ENCODE assay signal across 12 cellular contexts in genomic region chr22:25061605-25062377, GRCh38.
DNase-seq lines count a peak whose midpoint lies in the region; ATAC-seq, FAIRE-seq and TF ChIP-seq lines count a peak whose summit lies in the region.
"Had no signal": no experiment of that assay in that cellular context is flagged by ENCODE, and none has a peak within 500 bp of the region (broad histone marks: within the 10 kb centered on the region; RNA-seq: fewer than 3 reads in every experiment).

No MANE protein-coding gene starts in this region.

- no peak for TF ChIP-seq CTCF in CD4-positive, alpha-beta T cell (IDR thresholded peaks at IDR 0.05)
- TF ChIP-seq CTCF in astrocyte (IDR thresholded peaks at IDR 0.05; ENCODE audit: insufficient read depth, low read depth, low read length) (no peak), mesothelial cell of epicardium (IDR thresholded peaks at IDR 0.05; ENCODE audit: unreplicated experiment) (no peak)

- H3K36me3 ChIP-seq in astrocyte (ENCODE audit: insufficient read depth, low read length), result no peaks in the 10 kb centered on the region
- H3K36me3 ChIP-seq: colonic mucosa had no signal

- DNase-seq in CD4-positive, alpha-beta T cell, result no peak
- peak; percentile 60 for DNase-seq in HPDE6-E6E7 (ENCODE audit: extremely low spot score)
- no peak for DNase-seq in astrocyte (ENCODE audit: low read depth)
- DNase-seq in mesothelial cell of epicardium (ENCODE audit: low spot score in 2 of 2, unreplicated experiment in 2 of 2), result no peak
- DNase-seq in NCI-H2227 (lab: John Stamatoyannopoulos, UW; ENCODE audit: unreplicated experiment), result no peak
- no peak for DNase-seq in ACHN
- DNase-seq: colonic mucosa, NCI-H1436 treated with DMSO at 0.1 percent for 48 hours, NCI-H524 treated with DMSO at 0.1 percent for 48 hours had no signal

- in situ Hi-C loops in ACHN (cut with HindIII; ENCODE audit: low pct_ligation_motif_present, low pct_unique_long_range_greater_than_20kb, low sequenced_read_pairs), result no loop called here

- H3K9me3 ChIP-seq in CD4-positive, alpha-beta T cell (ENCODE audit: control insufficient read depth, low read length), result no peaks in the 10 kb centered on the region
- H3K9me3 ChIP-seq in astrocyte (ENCODE audit: insufficient read depth, low read depth, low read length), result no peaks in the 10 kb centered on the region
- H3K9me3 ChIP-seq: colonic mucosa had no signal

- no peaks in the 10 kb centered on the region for H3K79me2 ChIP-seq in astrocyte (ENCODE audit: insufficient read depth, low read length)

- H3K27me3 ChIP-seq in CD4-positive, alpha-beta T cell (ENCODE audit: control insufficient read depth, insufficient read depth, low read length), result no peaks in the 10 kb centered on the region
- no peaks in the 10 kb centered on the region for H3K27me3 ChIP-seq in astrocyte (ENCODE audit: insufficient read depth, low read length)
- H3K27me3 ChIP-seq: colonic mucosa had no signal

- CTCF ChIA-PET in CD4-positive, alpha-beta T cell (lab: Charles Lee), result interaction anchor here (0.9 to 3.7 kb wide), 3 partner anchors 8 to 50 kb away, joined by 3 to 17 read pairs (median 14); no protein-coding TSS in a partner anchor

- H4K20me1 ChIP-seq in astrocyte (ENCODE audit: insufficient read depth, low read length), result no peaks in the 10 kb centered on the region

- intact Hi-C loops in CD4-positive, alpha-beta T cell (cut with DNase I, micrococcal nuclease), result loop anchor here (1.0 to 10.0 kb wide), 5 partner anchors 9 to 1613 kb away; partner anchors contain the start of gene ADORA2A (in 1 of the 2)

- peak overlapping the region; percentile 91 for H3K27ac ChIP-seq in CD4-positive, alpha-beta T cell (ENCODE audit: low read depth, low read length)
- H3K27ac ChIP-seq in astrocyte (ENCODE audit: low read depth, low read length), result no peak overlapping the region
- H3K27ac ChIP-seq: colonic mucosa had no signal

- H3K4me1 ChIP-seq in astrocyte (ENCODE audit: insufficient read depth, low read length), result no peaks in the 10 kb centered on the region
- H3K4me1 ChIP-seq: colonic mucosa had no signal

- POLR2A ChIA-PET in CD4-positive, alpha-beta T cell (lab: Charles Lee), result interaction anchor here (0.6 to 6.3 kb wide), 6 partner anchors 8 to 44 kb away, joined by 3 to 43 read pairs (median 8); no protein-coding TSS in a partner anchor

- no peak for FAIRE-seq in astrocyte (lab: Jason Lieb, UNC)
- FAIRE-seq: islet of Langerhans had no signal

- no peak overlapping the region for H3K4me3 ChIP-seq in astrocyte (ENCODE audit: insufficient read depth, low read depth, low read length)
- H3K4me3 ChIP-seq: colonic mucosa had no signal

- peak overlapping the region; percentile 80 for H3K4me3 Mint-ChIP-seq in CD4-positive, alpha-beta T cell
- H3K4me3 Mint-ChIP-seq in astrocyte (ENCODE audit: unreplicated experiment) (no peak overlapping the region), mesothelial cell of epicardium (no peak overlapping the region)

- no peaks in the 10 kb centered on the region for H3K27me3 Mint-ChIP-seq in CD4-positive, alpha-beta T cell
- H3K27me3 Mint-ChIP-seq in astrocyte (ENCODE audit: low read depth, unreplicated experiment) (no peaks in the 10 kb centered on the region), mesothelial cell of epicardium (ENCODE audit: low read depth) (no peaks in the 10 kb centered on the region)

- H3K4me2 ChIP-seq in astrocyte (ENCODE audit: low read length), result no peak overlapping the region

- H3K36me3 Mint-ChIP-seq in CD4-positive, alpha-beta T cell (ENCODE audit: low read depth), result no peaks in the 10 kb centered on the region
- peaks cover 9% of the 10 kb centered on the region for H3K36me3 Mint-ChIP-seq in astrocyte (ENCODE audit: low read depth, unreplicated experiment)
- peaks cover 4% of the 10 kb centered on the region for H3K36me3 Mint-ChIP-seq in mesothelial cell of epicardium

- H3K9ac ChIP-seq in astrocyte (ENCODE audit: low read length), result no peak overlapping the region

- H3K9me3 Mint-ChIP-seq in CD4-positive, alpha-beta T cell, result no peaks in the 10 kb centered on the region
- H3K9me3 Mint-ChIP-seq in astrocyte (ENCODE audit: unreplicated experiment) (no peaks in the 10 kb centered on the region), mesothelial cell of epicardium (no peaks in the 10 kb centered on the region)

- ATAC-seq in CD4-positive, alpha-beta T cell (ENCODE audit: poor library complexity), result no peak
- ATAC-seq in HG03520 (IDR thresholded peaks at IDR 0.05; ENCODE audit: unreplicated experiment), result no peak
- ATAC-seq: Right ventricle myocardium inferior had no signal

- peak overlapping the region; percentile 4 for H2AFZ ChIP-seq in astrocyte (ENCODE audit: low read depth, low read length)

- H3K4me1 Mint-ChIP-seq in CD4-positive, alpha-beta T cell (ENCODE audit: low read depth), result peaks cover 54% of the 10 kb centered on the region
- H3K4me1 Mint-ChIP-seq in astrocyte (ENCODE audit: low read depth, unreplicated experiment) (peaks cover 9% of the 10 kb centered on the region), mesothelial cell of epicardium (peaks cover 4% of the 10 kb centered on the region)

- peak overlapping the region; percentile 96 for H3K27ac Mint-ChIP-seq in CD4-positive, alpha-beta T cell
- H3K27ac Mint-ChIP-seq in astrocyte (ENCODE audit: unreplicated experiment) (peak overlapping the region; percentile 77), mesothelial cell of epicardium (peak overlapping the region; percentile 64)
